Comparison of ENCODE assay signal across 8 cellular contexts in genomic region chr4:121712001-121712655, GRCh38. TPM values are rescaled to one million over a fixed set of nuclear protein-coding genes. Genes with fewer than 3 reads are reported as not detected.
DNase-seq lines count a peak whose midpoint lies in the region; ATAC-seq, FAIRE-seq and TF ChIP-seq lines count a peak whose summit lies in the region.

No MANE protein-coding gene starts in this region.

- CTCF ChIA-PET in A549 (lab: Yijun Ruan, JAX): interaction anchor here (0.7 to 1.6 kb wide), 5 partner anchors 13 to 520 kb away, joined by 3 to 10 read pairs (median 3); partner anchors contain the start of gene ANXA5
- CTCF ChIA-PET in mammary epithelial cell (lab: Charles Lee; ENCODE audit: low non-redundant PET): no interaction called here

- in situ Hi-C loops in mammary epithelial cell (cut with MboI; ENCODE audit: low sequenced_read_pairs in 2 of 2): no loop called here
- in situ Hi-C loops in brain microvascular endothelial cell (cut with HindIII; ENCODE audit: low pct_ligation_motif_present, low sequenced_read_pairs): no loop called here

- TF ChIP-seq RAD21 in A549 (conservative IDR thresholded peaks at IDR 0.05 in 1 of 2, IDR thresholded peaks at IDR 0.05 in 1 of 2): no peak

- TF ChIP-seq CTCF in A549 (IDR thresholded peaks at IDR 0.05) (no peak), HFF-Myc (IDR thresholded peaks at IDR 0.05; ENCODE audit: low read depth, low read length, missing control alignments) (no peak), mammary epithelial cell (conservative IDR thresholded peaks at IDR 0.05 in 1 of 2, IDR thresholded peaks at IDR 0.05 in 1 of 2; ENCODE audit: extremely low read depth in 1 of 2, insufficient read depth in 1 of 2, low read depth in 1 of 2, low read length in 2 of 2) (no peak), brain microvascular endothelial cell (IDR thresholded peaks at IDR 0.05; ENCODE audit: low read depth, low read length, missing control alignments) (no peak)

- DNase-seq in A549 (ENCODE audit: low read depth in 1 of 2, low spot score in 1 of 2): no peak
- no peak for DNase-seq in HFF-Myc (ENCODE audit: extremely low read depth, low read depth)
- peak; percentile 61 for DNase-seq in mammary epithelial cell
- DNase-seq in mucosa of gallbladder (ENCODE audit: low spot score): no peak
- no peak for DNase-seq in brain microvascular endothelial cell
- no peak for DNase-seq in Karpas-422

- peaks cover 25% of the 10 kb centered on the region for H3K4me1 ChIP-seq in A549
- H3K4me1 ChIP-seq in mammary epithelial cell (ENCODE audit: insufficient read depth, low read length): peaks cover 19% of the 10 kb centered on the region
- no peaks in the 10 kb centered on the region for H3K4me1 ChIP-seq in muscle layer of colon (ENCODE audit: insufficient read depth, low read length)
- no peaks in the 10 kb centered on the region for H3K4me1 ChIP-seq in Karpas-422 (ENCODE audit: low read length)

- FAIRE-seq in A549 (lab: Jason Lieb, UNC): no peak

- TF ChIP-seq POLR2A in A549 (IDR thresholded peaks at IDR 0.05; ENCODE audit: low read length): no peak
- no peak for TF ChIP-seq POLR2A in GM18505 (IDR thresholded peaks at IDR 0.05; ENCODE audit: borderline replicate concordance, extremely low read depth, insufficient read depth, insufficient read length)

- H3K27ac ChIP-seq in A549 (peak overlapping the region; percentile 76 to 89), mammary epithelial cell (ENCODE audit: insufficient read depth, low read depth, low read length) (peak overlapping the region; percentile 84), muscle layer of colon (ENCODE audit: low read depth, low read length) (peak overlapping the region; percentile 70), brain microvascular endothelial cell (no peak overlapping the region), Karpas-422 (ENCODE audit: low read length) (no peak overlapping the region)

- H3K27me3 ChIP-seq in mammary epithelial cell (ENCODE audit: insufficient read depth, low read length): no peaks in the 10 kb centered on the region
- H3K27me3 ChIP-seq in muscle layer of colon (ENCODE audit: control insufficient read depth in 1 of 2, insufficient read depth in 2 of 2, low read length in 2 of 2): no peaks in the 10 kb centered on the region
- H3K27me3 ChIP-seq in brain microvascular endothelial cell (replicated peaks): no peaks in the 10 kb centered on the region
- no peaks in the 10 kb centered on the region for H3K27me3 ChIP-seq in Karpas-422 (ENCODE audit: low read length)

- H3K9me3 ChIP-seq in A549 (no peaks in the 10 kb centered on the region), mammary epithelial cell (replicated peaks; ENCODE audit: insufficient read depth, low read length) (no peaks in the 10 kb centered on the region), muscle layer of colon (ENCODE audit: low read length) (no peaks in the 10 kb centered on the region), Karpas-422 (ENCODE audit: low read length) (no peaks in the 10 kb centered on the region)

- intact Hi-C loops in mammary epithelial cell (cut with micrococcal nuclease): loop anchor here (1.0 kb wide), 1 partner anchor 14 kb away; no protein-coding TSS in a partner anchor

- H3K9ac ChIP-seq in mammary epithelial cell (ENCODE audit: insufficient read depth, low read length) (peak overlapping the region; percentile 6), muscle layer of colon (ENCODE audit: low read length) (peak overlapping the region; percentile 61), Karpas-422 (ENCODE audit: low read length) (no peak overlapping the region)

- H3K36me3 ChIP-seq in mammary epithelial cell (ENCODE audit: insufficient read depth, low read length) (no peaks in the 10 kb centered on the region), muscle layer of colon (ENCODE audit: insufficient read depth, low read length) (no peaks in the 10 kb centered on the region), brain microvascular endothelial cell (replicated peaks) (no peaks in the 10 kb centered on the region), Karpas-422 (ENCODE audit: insufficient read depth, low read length) (no peaks in the 10 kb centered on the region)

- 67% methylated on average over 7 of the region's 7 CpGs for WGBS in A549 (ENCODE audit: missing lambda C conversion rate)
- 61% methylated on average over 7 of the region's 7 CpGs for WGBS in mammary epithelial cell (ENCODE audit: low coverage, missing lambda C conversion rate)

- peak overlapping the region; percentile 16 for H3K4me3 ChIP-seq in A549
- H3K4me3 ChIP-seq in HFF-Myc (replicated peaks; ENCODE audit: low read depth, low read length): 0 out of 2 replicates have a peak overlapping the region, but pooled peaks have one; percentile 9
- H3K4me3 ChIP-seq in mammary epithelial cell (replicated peaks in 1 of 3; ENCODE audit: insufficient read depth in 1 of 3, low read depth in 2 of 3, low read length in 3 of 3): peak overlapping the region; percentile 5 to 40 (median 9)
- peak overlapping the region; percentile 17 to 54 for H3K4me3 ChIP-seq in muscle layer of colon (ENCODE audit: low read depth in 1 of 2, low read length in 2 of 2)
- H3K4me3 ChIP-seq in brain microvascular endothelial cell (ENCODE audit: low read depth, low read length): no peak overlapping the region
- H3K4me3 ChIP-seq in Karpas-422 (ENCODE audit: low read length): no peak overlapping the region

- TF ChIP-seq EP300 in A549 (IDR thresholded peaks at IDR 0.05): no peak

- BruUV-seq in mammary epithelial cell (replicated peaks; lab: Mats Ljungman, UMichigan): TSS peak; percentile 42

- dilution Hi-C loops in mammary epithelial cell (cut with HindIII; ENCODE audit: low sequenced_read_pairs): no loop called here

- H2AFZ ChIP-seq in mammary epithelial cell (ENCODE audit: low read depth, low read length) (peak overlapping the region; percentile 90), Karpas-422 (ENCODE audit: low read length) (no peak overlapping the region; the same call in 1 of the 2 replicates)

- no peaks in the 10 kb centered on the region for H3K79me2 ChIP-seq in mammary epithelial cell (ENCODE audit: insufficient read depth, low read length)
- H3K79me2 ChIP-seq in Karpas-422 (ENCODE audit: low read length): no peaks in the 10 kb centered on the region

- POLR2A ChIA-PET in A549 (lab: Yijun Ruan, JAX): interaction anchor here (2.1 kb wide), 1 partner anchor 16 kb away, joined by 19 read pairs; the partner anchor contains the start of gene ANXA5

- H3K4me2 ChIP-seq in A549: peak overlapping the region; percentile 74
- H3K4me2 ChIP-seq in mammary epithelial cell (ENCODE audit: insufficient read depth, low read depth, low read length): peak overlapping the region; percentile 94
- no peak overlapping the region for H3K4me2 ChIP-seq in Karpas-422 (ENCODE audit: low read depth, low read length, poor library complexity, severe bottlenecking)

- ATAC-seq in A549 (peak; percentile 55 to 67; a peak in 5 of 6 replicates), GM18505 (IDR thresholded peaks at IDR 0.05; ENCODE audit: unreplicated experiment) (no peak)

- H4K20me1 ChIP-seq in mammary epithelial cell (ENCODE audit: insufficient read depth, low read length) (no peaks in the 10 kb centered on the region), Karpas-422 (ENCODE audit: insufficient read depth, low read depth, low read length) (no peaks in the 10 kb centered on the region)

- no peaks in the 10 kb centered on the region for H3K9me2 ChIP-seq in Karpas-422 (replicated peaks; ENCODE audit: insufficient read depth, low read length)

TF ChIP-seq in A549, 52 proteins besides CTCF, POLR2A, EP300 and RAD21:
- TF ChIP-seq JUN (IDR thresholded peaks at IDR 0.05): no peak
- TF ChIP-seq CBX2 (IDR thresholded peaks at IDR 0.05; ENCODE audit: borderline replicate concordance, low read depth): no peak
- TF ChIP-seq, protein P1, sequence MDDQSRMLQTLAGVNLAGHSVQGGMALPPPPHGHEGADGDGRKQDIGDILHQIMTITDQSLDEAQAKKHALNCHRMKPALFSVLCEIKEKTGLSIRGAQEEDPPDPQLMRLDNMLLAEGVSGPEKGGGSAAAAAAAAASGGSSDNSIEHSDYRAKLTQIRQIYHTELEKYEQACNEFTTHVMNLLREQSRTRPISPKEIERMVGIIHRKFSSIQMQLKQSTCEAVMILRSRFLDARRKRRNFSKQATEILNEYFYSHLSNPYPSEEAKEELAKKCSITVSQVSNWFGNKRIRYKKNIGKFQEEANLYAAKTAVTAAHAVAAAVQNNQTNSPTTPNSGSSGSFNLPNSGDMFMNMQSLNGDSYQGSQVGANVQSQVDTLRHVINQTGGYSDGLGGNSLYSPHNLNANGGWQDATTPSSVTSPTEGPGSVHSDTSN (IDR thresholded peaks at IDR 0.05): no peak
- no peak for TF ChIP-seq TFCP2L1 (CRISPR knock-in tag; IDR thresholded peaks at IDR 0.05)

RNA-seq across cellular contexts. Expression of gene ANXA5, which starts 15.3 kb away (rescaled TPM):
- polyA plus RNA-seq in A549 (2011; rRNA removed) (330 and 356 TPM in 2 replicates), A549 (2017; fragmentation: RNase III; extraction: RNeasy Plus Mini Kit Qiagen cat#74134 plus additional on column Dnase treatment) (412 to 461 TPM (median 441 TPM) in 3 replicates), mammary epithelial cell (394 TPM)
- 117 and 139 TPM in 2 replicates for polyA plus RNA-seq in A549 (2012; cell fraction: cytosol; rRNA removed)
- polyA plus RNA-seq in A549 (2012; cell fraction: nucleus; rRNA removed): 101 and 102 TPM in 2 replicates
- 87.5 TPM in 2 replicates for polyA minus RNA-seq in A549 (2011; rRNA and poly(A)+ RNA removed)
- total RNA-seq in mammary epithelial cell (100 to 1,000 TPM; 335 to 396 TPM), mucosa of gallbladder (327 TPM)
- polyA minus RNA-seq in mammary epithelial cell: 313 TPM
- 67.2 and 89.5 TPM in 2 replicates for total RNA-seq in Karpas-422 (2014; rRNA removed; shearing (Covaris generic); ENCODE audit: low replicate concordance)

RNA-seq across cellular contexts. Expression of gene SMIM43, which starts 52.8 kb away (rescaled TPM):
- polyA plus RNA-seq in A549 (2011; rRNA removed): 0.12 TPM in 2 replicates
- 0.03 and 0.13 TPM in 2 replicates for polyA plus RNA-seq in A549 (2012; cell fraction: cytosol; rRNA removed)
- polyA plus RNA-seq in A549 (2012; cell fraction: nucleus; rRNA removed): 0.02 TPM in 1 of 2 replicates, not detected in the other
- 0.38 to 0.45 TPM (median 0.41 TPM) in 3 replicates for polyA plus RNA-seq in A549 (2017; fragmentation: RNase III; extraction: RNeasy Plus Mini Kit Qiagen cat#74134 plus additional on column Dnase treatment)
- not detected in 2 replicates for polyA minus RNA-seq in A549 (2011; rRNA and poly(A)+ RNA removed)
- total RNA-seq in mammary epithelial cell: not detected
- polyA plus RNA-seq in mammary epithelial cell: 0.07 TPM
- not detected for polyA minus RNA-seq in mammary epithelial cell
- not detected for total RNA-seq in mucosa of gallbladder
- total RNA-seq in Karpas-422 (2014; rRNA removed; shearing (Covaris generic); ENCODE audit: low replicate concordance): not detected in 2 replicates

Comparison
In these comparisons a context has a peak if more than half of its experiments do, and no peak if none do; other contexts are left out.
1. H3K27ac ChIP-seq: peak in A549 (2 of 2), mammary epithelial cell (single experiment) and muscle layer of colon (single experiment); none in brain microvascular endothelial cell (single experiment) and Karpas-422 (single experiment).
2. H3K4me3 ChIP-seq: peak in A549 (single experiment), HFF-Myc (single experiment), mammary epithelial cell (3 of 3) and muscle layer of colon (2 of 2); none in brain microvascular endothelial cell (single experiment) and Karpas-422 (single experiment).